In the genomic region with DNA sequence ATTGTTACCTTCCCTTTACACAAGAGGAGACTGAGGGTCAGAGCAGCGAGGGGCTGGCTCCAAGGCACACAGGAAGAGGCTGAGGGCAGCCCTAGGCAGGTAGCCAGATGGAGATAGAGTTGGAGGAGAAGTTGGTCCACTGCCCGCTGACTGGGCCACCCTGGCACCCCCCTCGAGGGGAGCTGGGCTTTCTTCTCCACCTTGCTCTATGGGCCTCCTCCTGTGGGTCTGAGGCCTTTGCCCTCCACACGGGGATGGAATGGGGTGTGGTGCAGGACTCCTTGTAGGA, we compare ENCODE assay signal across 15 cellular contexts.
DNase-seq lines count a peak whose midpoint lies in the region; ATAC-seq, FAIRE-seq and TF ChIP-seq lines count a peak whose summit lies in the region.
"Had no signal": no experiment of that assay in that cellular context is flagged by ENCODE, and none has a peak within 500 bp of the region (broad histone marks: within the 10 kb centered on the region; RNA-seq: fewer than 3 reads in every experiment).

No MANE protein-coding gene starts in this region.

- peak overlapping the region; percentile 48; the same call in 1 of the 2 replicates for H3K18ac ChIP-seq in H1 (ENCODE audit: extremely low read depth, low read length)
- H3K18ac ChIP-seq in neuronal stem cell (ENCODE audit: low read length), result peak overlapping the region; percentile 92

- H3K27me3 ChIP-seq in CD8-positive, alpha-beta memory T cell (ENCODE audit: insufficient read depth, low read length, poor library complexity, severe bottlenecking), result peaks cover 13% of the 10 kb centered on the region
- peaks cover 0 to 7% (median 4%) of the 10 kb centered on the region in 4 experiments; a peak in 2 of 7 replicates for H3K27me3 ChIP-seq in H1 (replicated peaks in 1 of 4; ENCODE audit: control insufficient read depth in 3 of 4, extremely low read depth in 1 of 4, insufficient read depth in 3 of 4, low read length in 3 of 4)
- peaks cover 0 to 9% (median 0%) of the 10 kb centered on the region in 3 experiments for H3K27me3 ChIP-seq in neuronal stem cell (ENCODE audit: control insufficient read depth in 3 of 3, insufficient read depth in 3 of 3, low read depth in 1 of 3, low read length in 3 of 3)
- H3K27me3 ChIP-seq: brain microvascular endothelial cell, ovary, uterus had no signal

- H3K9ac ChIP-seq in H1 (replicated peaks in 1 of 4; ENCODE audit: extremely low read depth in 1 of 4, low read depth in 3 of 4, low read length in 3 of 4) (peak overlapping the region in 1 of 4 experiments; percentile 3; a peak in 1 of 7 replicates), neuronal stem cell (ENCODE audit: low read depth, low read length, poor library complexity) (peak overlapping the region; percentile 33)

- no peak overlapping the region for H3K4me3 ChIP-seq in CD8-positive, alpha-beta memory T cell (ENCODE audit: low read length)
- H3K4me3 ChIP-seq in H1 (ENCODE audit: extremely low read depth in 1 of 4, insufficient read depth in 2 of 4, low read depth in 3 of 4, low read length in 4 of 4) (peak overlapping the region; percentile 7 to 54 (median 34); a peak in 6 of 8 replicates), neuronal stem cell (ENCODE audit: low read length in 2 of 2) (peak overlapping the region in 1 of 2 donors; percentile 45)

- peak overlapping the region; percentile 93; the same call in 1 of the 2 replicates for H2BK12ac ChIP-seq in H1 (ENCODE audit: low read depth, low read length)
- peak overlapping the region; percentile 91 for H2BK12ac ChIP-seq in neuronal stem cell (ENCODE audit: low read length)

- H2AK5ac ChIP-seq in H1 (ENCODE audit: low read depth, low read length) (no peak overlapping the region), neuronal stem cell (ENCODE audit: low read depth, low read length) (peak overlapping the region; percentile 93)

- H3K23ac ChIP-seq in H1 (ENCODE audit: insufficient read length) (no peak overlapping the region), neuronal stem cell (ENCODE audit: low read depth, low read length, poor library complexity) (no peak overlapping the region)

- H3K4me2 ChIP-seq in H1 (ENCODE audit: insufficient read depth in 1 of 2, low read depth in 2 of 2, low read length in 2 of 2) (peak overlapping the region; percentile 58 to 67), neuronal stem cell (ENCODE audit: insufficient read depth, low read length, poor library complexity, severe bottlenecking) (peak overlapping the region; percentile 47)

- H2BK15ac ChIP-seq in H1 (ENCODE audit: low read length) (peak overlapping the region; percentile 2; the same call in 1 of the 2 replicates), neuronal stem cell (ENCODE audit: low read length) (peak overlapping the region; percentile 78)

- H3K56ac ChIP-seq in H1 (replicated peaks; ENCODE audit: insufficient read length, low read depth, low read length), result no peak overlapping the region

- TF ChIP-seq RAD21 in H1 (IDR thresholded peaks at IDR 0.05 in 1 of 2, conservative IDR thresholded peaks at IDR 0.05 in 1 of 2; ENCODE audit: low read depth in 2 of 2, low read length in 2 of 2), result no peak

- no peak overlapping the region for H4K5ac ChIP-seq in H1 (ENCODE audit: insufficient read length, low read depth, low read length)

- H3K14ac ChIP-seq in H1 (ENCODE audit: insufficient read length), result no peak overlapping the region
- H3K14ac ChIP-seq in neuronal stem cell (ENCODE audit: low read length), result peak overlapping the region; percentile 3

- peak overlapping the region; percentile 61; the same call in 1 of the 2 replicates for H2BK5ac ChIP-seq in H1 (ENCODE audit: low read depth, low read length)
- peak overlapping the region; percentile 33 for H2BK5ac ChIP-seq in neuronal stem cell (ENCODE audit: low read length)

- POLR2A ChIA-PET in CD8-positive, alpha-beta memory T cell (lab: Charles Lee), result no interaction called here
- POLR2A ChIA-PET in H1 (lab: Charles Lee; ENCODE audit: partially characterized antibody), result no interaction called here
- POLR2A ChIA-PET in activated CD4-positive, alpha-beta memory T cell treated with anti-CD3 and anti-CD28 coated beads for 36 hours (lab: Charles Lee), result interaction anchor here (0.5 kb wide), 1 partner anchor 34 kb away, joined by 3 read pairs; no protein-coding TSS in a partner anchor

- no peaks in the 10 kb centered on the region for H3K4me1 ChIP-seq in CD8-positive, alpha-beta memory T cell (ENCODE audit: insufficient read depth, low read length)
- peaks cover 3 to 10% (median 7%) of the 10 kb centered on the region in 4 experiments for H3K4me1 ChIP-seq in H1 (replicated peaks in 1 of 4; ENCODE audit: control insufficient read depth in 3 of 4, insufficient read depth in 4 of 4, low read length in 3 of 4)
- H3K4me1 ChIP-seq in neuronal stem cell (ENCODE audit: control insufficient read depth in 2 of 2, insufficient read depth in 1 of 2, low read depth in 1 of 2, low read length in 2 of 2), result peaks cover 8 to 12% of the 10 kb centered on the region in 2 donors
- H3K4me1 ChIP-seq: uterus had no signal

- peaks cover 2 to 11% (median 11%) of the 10 kb centered on the region in 3 donors for H3K4me1 Mint-ChIP-seq in CD8-positive, alpha-beta memory T cell
- H3K4me1 Mint-ChIP-seq in activated CD4-positive, alpha-beta memory T cell treated with anti-CD3 and anti-CD28 coated beads for 36 hours (ENCODE audit: low read depth), result peaks cover 2% of the 10 kb centered on the region

- H3K36me3 ChIP-seq in CD8-positive, alpha-beta memory T cell (ENCODE audit: insufficient read depth, low read length), result no peaks in the 10 kb centered on the region
- no peaks in the 10 kb centered on the region for H3K36me3 ChIP-seq in H1 (ENCODE audit: control insufficient read depth in 2 of 4, insufficient read depth in 4 of 4, low read length in 3 of 4)
- H3K36me3 ChIP-seq in neuronal stem cell (replicated peaks in 1 of 2; ENCODE audit: control insufficient read depth in 2 of 2, insufficient read depth in 2 of 2, low read length in 2 of 2), result no peaks in the 10 kb centered on the region
- H3K36me3 ChIP-seq: brain microvascular endothelial cell, gastroesophageal sphincter, ovary, uterus had no signal

- peaks cover 2 to 10% (median 8%) of the 10 kb centered on the region in 5 donors for H3K9me3 Mint-ChIP-seq in CD8-positive, alpha-beta memory T cell
- H3K9me3 Mint-ChIP-seq in activated CD4-positive, alpha-beta memory T cell treated with anti-CD3 and anti-CD28 coated beads for 36 hours, result peaks cover 9% of the 10 kb centered on the region

- H3K9me3 ChIP-seq in CD8-positive, alpha-beta memory T cell (ENCODE audit: low read length), result no peaks in the 10 kb centered on the region
- peaks cover 2 to 7% of the 10 kb centered on the region in 2 experiments; a peak in 3 of 4 replicates for H3K9me3 ChIP-seq in H1 (ENCODE audit: insufficient read depth in 2 of 2, low read depth in 1 of 2, low read length in 1 of 2)
- peaks cover 0 to 2% of the 10 kb centered on the region in 2 donors for H3K9me3 ChIP-seq in neuronal stem cell (replicated peaks in 1 of 2; ENCODE audit: control insufficient read depth in 2 of 2, insufficient read depth in 1 of 2, low read depth in 1 of 2, low read length in 2 of 2)
- H3K9me3 ChIP-seq: ovary had no signal

- ATAC-seq in HG02840 (IDR thresholded peaks at IDR 0.05; ENCODE audit: low FRiP score, unreplicated experiment) (no peak), HG03469 (IDR thresholded peaks at IDR 0.05; ENCODE audit: unreplicated experiment) (no peak)

- no peak for TF ChIP-seq EP300 in H1 (IDR thresholded peaks at IDR 0.05; ENCODE audit: borderline replicate concordance in 1 of 2, low read depth in 2 of 2, low read length in 2 of 2)

- DNase-seq in CD8-positive, alpha-beta memory T cell, result no peak
- peak; percentile 15 for DNase-seq in NCI-H1092 (lab: John Stamatoyannopoulos, UW)
- DNase-seq in H1 (ENCODE audit: low read depth in 1 of 2, low spot score in 2 of 2), result no peak
- no peak for DNase-seq in neuronal stem cell (ENCODE audit: low spot score)
- no peak for DNase-seq in superior temporal gyrus (ENCODE audit: extremely low spot score)
- DNase-seq in activated CD4-positive, alpha-beta memory T cell treated with anti-CD3 and anti-CD28 coated beads for 36 hours, result no peak
- DNase-seq: activated gamma-delta T cell treated with Interleukin-2 at 50 U/mL for 16 hours, brain microvascular endothelial cell, NCI-H2029, NCI-H774 had no signal

- H3K4me3 Mint-ChIP-seq in CD8-positive, alpha-beta memory T cell, result peak overlapping the region in 4 of 7 donors; percentile 8 to 46 (median 22)
- H3K4me3 Mint-ChIP-seq in activated CD4-positive, alpha-beta memory T cell treated with anti-CD3 and anti-CD28 coated beads for 36 hours, result no peak overlapping the region

- FAIRE-seq in H1 (lab: Jason Lieb, UNC), result no peak

- peaks cover 30 to 75% of the 10 kb centered on the region in 2 donors for H3K27me3 Mint-ChIP-seq in CD8-positive, alpha-beta memory T cell
- peaks cover 61% of the 10 kb centered on the region for H3K27me3 Mint-ChIP-seq in activated CD4-positive, alpha-beta memory T cell treated with anti-CD3 and anti-CD28 coated beads for 36 hours

- no peak for TF ChIP-seq CTCF in H1 (IDR thresholded peaks at IDR 0.05; ENCODE audit: control extremely low read depth in 1 of 3, insufficient read depth in 1 of 3, low read depth in 1 of 3, low read length in 3 of 3)

- no peaks in the 10 kb centered on the region for H4K20me1 ChIP-seq in H1 (replicated peaks in 1 of 2; ENCODE audit: control insufficient read depth in 1 of 2, insufficient read depth in 2 of 2, low read length in 2 of 2)

- H4K8ac ChIP-seq in H1 (ENCODE audit: extremely low read depth, insufficient read depth, low read length) (no peak overlapping the region), neuronal stem cell (ENCODE audit: low read depth, low read length) (peak overlapping the region; percentile 58)

- H3K79me1 ChIP-seq in H1 (ENCODE audit: low read depth, low read length) (no peaks in the 10 kb centered on the region), neuronal stem cell (ENCODE audit: low read depth, low read length) (no peaks in the 10 kb centered on the region)

- H3K4ac ChIP-seq in H1 (replicated peaks; ENCODE audit: insufficient read length, low read depth, low read length) (no peak overlapping the region), neuronal stem cell (ENCODE audit: low read length) (peak overlapping the region; percentile 98)

- H3K27ac ChIP-seq in CD8-positive, alpha-beta memory T cell (ENCODE audit: low read depth, low read length), result no peak overlapping the region
- no peak overlapping the region for H3K27ac ChIP-seq in H1 (ENCODE audit: low read depth, low read length)
- peak overlapping the region; percentile 24 for H3K27ac ChIP-seq in neuronal stem cell (replicated peaks; ENCODE audit: low read length)
- H3K27ac ChIP-seq: brain microvascular endothelial cell, ovary had no signal

- peaks cover 0 to 1% (median 0%) of the 10 kb centered on the region in 3 donors for H3K36me3 Mint-ChIP-seq in CD8-positive, alpha-beta memory T cell
- peaks cover 2% of the 10 kb centered on the region for H3K36me3 Mint-ChIP-seq in activated CD4-positive, alpha-beta memory T cell treated with anti-CD3 and anti-CD28 coated beads for 36 hours

- H4K91ac ChIP-seq in H1 (replicated peaks; ENCODE audit: insufficient read length, low read length) (no peak overlapping the region), neuronal stem cell (ENCODE audit: low read depth, low read length, poor library complexity) (no peak overlapping the region)

- H2BK120ac ChIP-seq in H1 (replicated peaks; ENCODE audit: low read depth, low read length) (no peak overlapping the region), neuronal stem cell (ENCODE audit: low read depth, low read length) (peak overlapping the region; percentile 98)

- CTCF ChIA-PET in CD8-positive, alpha-beta memory T cell (lab: Charles Lee), result no interaction called here
- CTCF ChIA-PET in H1 (lab: Charles Lee; ENCODE audit: partially characterized antibody), result interaction anchor here (0.7 to 13.0 kb wide), 9 partner anchors 10 to 192 kb away, joined by 3 to 172 read pairs (median 7); no protein-coding TSS in a partner anchor
- CTCF ChIA-PET in activated CD4-positive, alpha-beta memory T cell treated with anti-CD3 and anti-CD28 coated beads for 36 hours (lab: Charles Lee), result interaction anchor here (0.6 kb wide), 1 partner anchor 28 kb away, joined by 3 read pairs; no protein-coding TSS in a partner anchor

- H3K79me2 ChIP-seq in H1 (ENCODE audit: control insufficient read depth in 1 of 2, insufficient read depth in 2 of 2, low read length in 2 of 2), result no peaks in the 10 kb centered on the region

- intact Hi-C loops in activated CD4-positive, alpha-beta memory T cell treated with anti-CD3 and anti-CD28 coated beads for 36 hours (cut with micrococcal nuclease), result no loop called here

- no peak overlapping the region for H3K27ac Mint-ChIP-seq in CD8-positive, alpha-beta memory T cell
- no peak overlapping the region for H3K27ac Mint-ChIP-seq in activated CD4-positive, alpha-beta memory T cell treated with anti-CD3 and anti-CD28 coated beads for 36 hours

- no peak for TF ChIP-seq POLR2A in H1 (IDR thresholded peaks at IDR 0.05; ENCODE audit: control extremely low read depth in 1 of 2, low read depth in 2 of 2, low read length in 2 of 2)

- peaks cover 7% of the 10 kb centered on the region; the same call in 1 of the 2 replicates for H3K23me2 ChIP-seq in H1 (ENCODE audit: low read depth, low read length)

- 64% methylated on average over 4 of the region's 4 CpGs; no CpG with 5 or more reads in 1 of the 2 experiments for WGBS in H1 (ENCODE audit: extremely low coverage in 1 of 2, insufficient coverage in 1 of 2, insufficient read length in 1 of 2, insufficient replicate concordance in 2 of 2, low coverage in 1 of 2, low lambda C conversion rate in 2 of 2, missing lambda C conversion rate in 1 of 2), 2 experiments
- no CpG with 5 or more reads among the region's 4 CpGs for WGBS in neuronal stem cell (ENCODE audit: extremely low coverage in 2 of 2, insufficient read length in 2 of 2, insufficient replicate concordance in 1 of 2), 2 donors

- peak overlapping the region; percentile 40 for H2BK20ac ChIP-seq in H1 (ENCODE audit: low read length)

- peak overlapping the region; percentile 85; the same call in 1 of the 2 replicates for H2AFZ ChIP-seq in H1 (ENCODE audit: low read length)
- H2AFZ ChIP-seq in neuronal stem cell (ENCODE audit: low read length), result peak overlapping the region; percentile 97
